ENCODE assay signal across 25 cellular contexts in the genomic region with DNA sequence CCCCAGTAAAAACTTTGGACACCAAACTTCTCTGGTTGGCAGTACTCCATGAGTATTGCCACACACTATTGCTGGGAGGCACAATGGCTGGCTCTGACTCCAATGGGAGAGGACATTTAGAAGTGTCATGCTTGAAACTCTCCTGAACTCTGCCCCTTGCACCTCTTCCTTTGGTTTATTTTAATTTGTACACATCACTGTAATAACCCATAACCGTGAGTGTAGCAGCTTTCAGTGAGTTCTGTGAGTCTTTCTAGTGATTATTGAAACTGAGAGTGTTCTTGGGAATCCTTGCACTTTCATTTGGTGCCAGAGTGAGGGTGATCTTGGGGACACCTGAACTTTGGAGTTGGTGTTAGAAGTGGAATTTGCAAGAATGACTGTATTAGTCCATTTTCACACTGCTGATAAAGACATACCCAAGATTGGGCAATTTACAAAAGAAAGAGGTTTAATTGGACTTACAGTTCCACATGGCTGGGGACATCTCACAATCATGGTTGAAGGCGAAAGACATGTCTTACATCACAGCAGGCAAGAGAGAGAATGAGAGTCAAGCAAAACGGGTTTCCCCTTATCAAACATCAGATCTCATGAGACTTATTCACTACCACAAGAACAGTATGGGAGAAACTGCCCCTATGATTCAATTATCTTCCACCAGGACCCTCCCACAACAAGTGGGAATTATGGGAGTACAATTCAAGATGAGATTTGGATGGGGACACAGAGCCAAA.
"Had no signal": no experiment of that assay in that cellular context is flagged by ENCODE, and none has a peak within 500 bp of the region (broad histone marks: within the 10 kb centered on the region; RNA-seq: fewer than 3 reads in every experiment).

No MANE protein-coding gene starts in this region.

- DNase-seq: activated B cell treated with CpG ODN at 0.5 μM for 24 hours; activated CD4-positive, alpha-beta T cell treated with anti-CD3 and anti-CD28 coated beads for 36 hours; activated CD4-positive, alpha-beta T cell treated with anti-CD3 and anti-CD28 coated beads, Interleukin-2, amount 50 U/mL, for 4 hours; activated CD8-positive, alpha-beta memory T cell treated with anti-CD3 and anti-CD28 coated beads, Interleukin-2, amount 50 U/mL, for 48 hours; activated naive CD4-positive, alpha-beta T cell treated with Interleukin-2 at 50 U/mL for 16 hours; activated naive CD8-positive, alpha-beta T cell treated with anti-CD3 and anti-CD28 coated beads for 36 hours; activated T-cell treated with anti-CD3 and anti-CD28 coated beads, Interleukin-2, amount 50 U/mL, for 48 hours; amygdala; cerebellar nuclear complex; cortex of kidney; endodermal cell; foreskin melanocyte; kidney; left lung; natural killer cell; ovary; stimulated activated CD4-positive, alpha-beta T cell treated with anti-CD3 and anti-CD28 coated beads, Interleukin-12 subunit alpha, Interleukin-12 subunit beta, amount 100 ng/mL, for 4 hours; stimulated activated CD4-positive, alpha-beta T cell treated with anti-CD3 and anti-CD28 coated beads, Interleukin-4, amount 100 ng/mL, for 4 hours; stimulated activated naive CD8-positive, alpha-beta T cell treated with anti-CD3 and anti-CD28 coated beads, Interleukin-15, Interleukin-2, amounts not matched to agents 100 U/mL and 50 U/mL, for 24 hours; T-helper 17 cell; upper lobe of right lung had no signal

- H3K4me1 ChIP-seq: left lung, prostate gland, right atrium auricular region, upper lobe of right lung had no signal

- ATAC-seq: activated CD4-positive, alpha-beta T cell treated with anti-CD3 and anti-CD28 coated beads for 36 hours; left lung; natural killer cell; stimulated activated naive CD8-positive, alpha-beta T cell treated with anti-CD3 and anti-CD28 coated beads, Interleukin-15, Interleukin-2, amounts not matched to agents 100 U/mL and 50 U/mL, for 24 hours; T-helper 17 cell; upper lobe of right lung had no signal

- H3K27me3 ChIP-seq: left lung, neutrophil, ovary, right atrium auricular region, upper lobe of right lung had no signal

- H3K36me3 ChIP-seq: left lung, neutrophil, ovary, prostate gland, right atrium auricular region, upper lobe of right lung had no signal

- H3K27ac ChIP-seq: epithelial cell of prostate, left lung, neutrophil, ovary, prostate gland, right atrium auricular region, upper lobe of right lung had no signal

- H3K4me3 ChIP-seq: left lung, ovary, prostate gland, right atrium auricular region, upper lobe of right lung had no signal

- H3K9me3 ChIP-seq: neutrophil, ovary, prostate gland, upper lobe of right lung had no signal
